ENCODE assay signal across 8 cellular contexts in genomic region chr16:3879258-3879886, GRCh38. TPM values are rescaled to one million over a fixed set of nuclear protein-coding genes. Genes with fewer than 3 reads are reported as not detected.
A peak's percentile ranks its signal among the peaks of the same experiment; 100 is the strongest.
DNase-seq lines count a peak whose midpoint lies in the region; ATAC-seq and TF ChIP-seq lines count a peak whose summit lies in the region.

No MANE protein-coding gene starts in this region.

- H3K4me1 Mint-ChIP-seq in natural killer cell: peaks cover 55% of the 10 kb centered on the region in 2 donors

- peaks cover 5 to 11% of the 10 kb centered on the region in 2 donors for H3K4me1 ChIP-seq in esophagus (ENCODE audit: control insufficient read depth in 2 of 2, insufficient read depth in 2 of 2, low read length in 1 of 2)

- peaks cover 11 to 21% of the 10 kb centered on the region in 2 donors for H3K27me3 Mint-ChIP-seq in natural killer cell (ENCODE audit: low read depth in 2 of 2)

- no peaks in the 10 kb centered on the region for H3K27me3 ChIP-seq in esophagus (ENCODE audit: control insufficient read depth in 1 of 2, insufficient read depth in 2 of 2, low read length in 2 of 2)

- WGBS in esophagus, 2 donors: 1% methylated on average over 41 to 50 of the region's 50 CpGs

- TF ChIP-seq CTCF in WI38 (IDR thresholded peaks at IDR 0.05; ENCODE audit: low read depth, low read length) (no peak), natural killer cell (IDR thresholded peaks at IDR 0.05) (no peak)

- intact Hi-C loops in natural killer cell (cut with micrococcal nuclease): loop anchor here (2.0 to 5.0 kb wide), 3 partner anchors 62 to 267 kb away; partner anchors contain the start of gene SLX4

- H3K36me3 ChIP-seq in esophagus (ENCODE audit: control insufficient read depth in 2 of 2, insufficient read depth in 2 of 2, low read length in 1 of 2): no peaks in the 10 kb centered on the region

- H3K27ac Mint-ChIP-seq in natural killer cell: peak overlapping the region; percentile 83

- peak overlapping the region; percentile 43 to 44 for H3K27ac ChIP-seq in esophagus (ENCODE audit: low read depth in 2 of 2, low read length in 1 of 2)

- peak overlapping the region; percentile 94 for H3K4me3 Mint-ChIP-seq in natural killer cell

- DNase-seq in ELR (ENCODE audit: low read depth) (peak; percentile 46), natural killer cell (peak; percentile 31), NCI-H2196 treated with DMSO at 0.1 percent for 48 hours (lab: John Stamatoyannopoulos, UW; ENCODE audit: unreplicated experiment) (no peak)

- H3K9me3 ChIP-seq in esophagus (ENCODE audit: control insufficient read depth in 2 of 2, insufficient read depth in 1 of 2, low read depth in 1 of 2, low read length in 1 of 2): no peaks in the 10 kb centered on the region

- H3K4me3 ChIP-seq in WI38 (ENCODE audit: low read depth, low read length) (peak overlapping the region; percentile 87), esophagus (ENCODE audit: low read depth in 1 of 2, low read length in 2 of 2) (peak overlapping the region; percentile 84 to 86)

- peaks cover 10% of the 10 kb centered on the region for H3K36me3 Mint-ChIP-seq in natural killer cell

- H3K9me3 Mint-ChIP-seq in natural killer cell: no peaks in the 10 kb centered on the region

- ATAC-seq in HG02678 (IDR thresholded peaks at IDR 0.05; ENCODE audit: unreplicated experiment) (peak; percentile 7), natural killer cell (peak in 2 of 3 donors; percentile 10 to 19), GM18873 (IDR thresholded peaks at IDR 0.05; ENCODE audit: low FRiP score, unreplicated experiment) (no peak), GM19351 (IDR thresholded peaks at IDR 0.05; ENCODE audit: unreplicated experiment) (no peak)

RNA-seq across cellular contexts. Expression of gene CREBBP, which starts 1.1 kb away (rescaled TPM):
- 10 to 100 TPM in 1 of 2 donors, 1 to 10 TPM in 1; 8.4 to 20.2 TPM for polyA plus RNA-seq in esophagus
- total RNA-seq in natural killer cell: 100 to 1,000 TPM; 197 to 234 (median 224) TPM

Comparison
In these comparisons a context has a peak if more than half of its experiments do, and no peak if none do; other contexts are left out.
1. ATAC-seq: peak in HG02678 (single experiment) and natural killer cell (2 of 3); none in GM18873 (single experiment) and GM19351 (single experiment).